Comparison of ENCODE assay signal across 5 cellular contexts in genomic region chr7:72272479-72272878, GRCh38.
"Had no signal": no experiment of that assay in that cellular context is flagged by ENCODE, and none has a peak within 500 bp of the region (broad histone marks: within the 10 kb centered on the region; RNA-seq: fewer than 3 reads in every experiment).

No MANE protein-coding gene starts in this region.

- H3K27ac Mint-ChIP-seq: GM23338, H9 had no signal

- H3K4me3 Mint-ChIP-seq: GM23338, H9 had no signal

- H3K4me3 ChIP-seq: GM23338, K562 had no signal

- H2AFZ ChIP-seq: GM23338 had no signal

- H3K4me2 ChIP-seq: GM23338 had no signal

- DNase-seq: H9, HCEC 1CT, IMR-90 had no signal
